Comparison of ENCODE assay signal across 21 cellular contexts in the genomic region with DNA sequence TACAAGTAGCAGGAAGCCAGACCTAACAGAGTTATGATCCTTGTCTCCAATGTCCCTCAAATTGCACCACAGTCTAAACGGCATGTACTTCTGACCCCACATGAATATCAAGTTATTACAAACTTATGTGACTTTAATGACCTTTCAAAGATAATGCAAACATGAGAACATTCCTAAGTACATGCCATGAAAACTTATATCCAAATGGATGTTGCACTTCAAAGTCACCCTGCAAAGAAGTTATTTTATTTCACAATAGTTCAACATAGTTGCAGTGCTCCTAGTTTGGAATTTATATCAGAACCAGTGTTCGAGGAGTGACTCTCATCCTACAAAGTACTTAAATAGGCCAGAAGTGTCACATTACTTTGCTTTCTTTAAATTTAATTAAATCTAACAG. TPM values are rescaled to one million over a fixed set of nuclear protein-coding genes. Genes with fewer than 3 reads are reported as not detected.
DNase-seq lines count a peak whose midpoint lies in the region; FAIRE-seq and TF ChIP-seq lines count a peak whose summit lies in the region.
"Had no signal": no experiment of that assay in that cellular context is flagged by ENCODE, and none has a peak within 500 bp of the region (broad histone marks: within the 10 kb centered on the region; RNA-seq: fewer than 3 reads in every experiment).

No MANE protein-coding gene starts in this region.

- H3K36me3 ChIP-seq in GM23248 (ENCODE audit: low read depth), result no peaks in the 10 kb centered on the region
- H3K36me3 ChIP-seq in astrocyte (ENCODE audit: insufficient read depth, low read length), result no peaks in the 10 kb centered on the region

- peak overlapping the region; percentile 13 for H3K4me2 ChIP-seq in GM23248 (ENCODE audit: unreplicated experiment)
- no peak overlapping the region for H3K4me2 ChIP-seq in astrocyte (ENCODE audit: low read length)
- H3K4me2 ChIP-seq: SK-N-SH had no signal

- no peaks in the 10 kb centered on the region for H3K27me3 Mint-ChIP-seq in astrocyte (ENCODE audit: low read depth, unreplicated experiment)
- H3K27me3 Mint-ChIP-seq in osteocyte (ENCODE audit: unreplicated experiment), result no peaks in the 10 kb centered on the region
- H3K27me3 Mint-ChIP-seq: CD4-positive, alpha-beta memory T cell had no signal

- H3K27ac Mint-ChIP-seq in astrocyte (ENCODE audit: unreplicated experiment) (no peak overlapping the region), osteocyte (ENCODE audit: unreplicated experiment) (peak overlapping the region; percentile 6)

- in situ Hi-C loops in GM23248 (cut with MboI), result no loop called here

- DNase-seq in GM23248 (peak; percentile 38), astrocyte (ENCODE audit: low read depth) (no peak), fibroblast of peridontal ligament (ENCODE audit: extremely low read depth) (peak; percentile 57), osteocyte (ENCODE audit: extremely low spot score, unreplicated experiment) (no peak), kidney tubule cell (ENCODE audit: low spot score) (no peak), NCI-H128 (lab: John Stamatoyannopoulos, UW; ENCODE audit: unreplicated experiment) (no peak), epidermal melanocyte (ENCODE audit: insufficient read length, low spot score) (no peak)
- DNase-seq in activated T-cell treated with anti-CD3 and anti-CD28 coated beads, Interleukin-2, amount 50 U/mL, for 1 hour, result no peak
- DNase-seq: CD4-positive, alpha-beta memory T cell; EL; GOT3; KBM-7; NCI-H1417 treated with DMSO at 0.1 percent for 48 hours; NCI-H187 treated with DMSO at 0.1 percent for 48 hours; NCI-H2227 treated with DMSO at 0.1 percent for 48 hours; NCI-H524 treated with DMSO at 0.1 percent for 48 hours; PC-3; RPMI8226; SHP77 treated with DMSO at 0.1 percent for 48 hours; SK-N-SH had no signal

- H3K79me2 ChIP-seq in GM23248 (ENCODE audit: insufficient read depth) (no peaks in the 10 kb centered on the region), astrocyte (ENCODE audit: insufficient read depth, low read length) (no peaks in the 10 kb centered on the region)

- WGBS in GM23248 (ENCODE audit: low coverage in 1 of 2, low lambda C conversion rate in 2 of 2, missing lambda C conversion rate in 2 of 2), 2 experiments, result 15 to 19% methylated on average over 2 of the region's 2 CpGs

- H3K9me2 ChIP-seq in GM23248 (ENCODE audit: insufficient read depth), result no peaks in the 10 kb centered on the region

- H2AFZ ChIP-seq in GM23248 (no peak overlapping the region), astrocyte (ENCODE audit: low read depth, low read length) (no peak overlapping the region)

- no peaks in the 10 kb centered on the region for H3K36me3 Mint-ChIP-seq in astrocyte (ENCODE audit: low read depth, unreplicated experiment)
- H3K36me3 Mint-ChIP-seq in osteocyte (ENCODE audit: unreplicated experiment), result no peaks in the 10 kb centered on the region
- H3K36me3 Mint-ChIP-seq: CD4-positive, alpha-beta memory T cell had no signal

- no peak overlapping the region for H3K4me3 ChIP-seq in GM23248
- no peak overlapping the region for H3K4me3 ChIP-seq in astrocyte (ENCODE audit: insufficient read depth, low read depth, low read length)

- TF ChIP-seq CTCF in astrocyte (IDR thresholded peaks at IDR 0.05; ENCODE audit: insufficient read depth, low read depth, low read length) (no peak), osteocyte (IDR thresholded peaks at IDR 0.05) (no peak)

- H3K4me3 Mint-ChIP-seq in astrocyte (ENCODE audit: unreplicated experiment) (no peak overlapping the region), osteocyte (ENCODE audit: unreplicated experiment) (no peak overlapping the region)
- H3K4me3 Mint-ChIP-seq: CD4-positive, alpha-beta memory T cell had no signal

- no peaks in the 10 kb centered on the region for H4K20me1 ChIP-seq in GM23248 (ENCODE audit: insufficient read depth)
- no peaks in the 10 kb centered on the region for H4K20me1 ChIP-seq in astrocyte (ENCODE audit: insufficient read depth, low read length)

- H3K27ac ChIP-seq in GM23248 (no peak overlapping the region), astrocyte (ENCODE audit: low read depth, low read length) (no peak overlapping the region)

- H3K9ac ChIP-seq in GM23248, result no peak overlapping the region
- H3K9ac ChIP-seq in astrocyte (ENCODE audit: low read length), result no peak overlapping the region
- H3K9ac ChIP-seq: SK-N-SH had no signal

- FAIRE-seq in astrocyte (lab: Jason Lieb, UNC), result peak; percentile 5
- FAIRE-seq: GM12891 had no signal

- H3K9me3 Mint-ChIP-seq in astrocyte (ENCODE audit: unreplicated experiment) (no peaks in the 10 kb centered on the region), osteocyte (ENCODE audit: unreplicated experiment) (no peaks in the 10 kb centered on the region)
- H3K9me3 Mint-ChIP-seq: CD4-positive, alpha-beta memory T cell had no signal

- H3F3A ChIP-seq in GM23248 (ENCODE audit: insufficient read depth), result peaks cover 12% of the 10 kb centered on the region

- H3K4me1 ChIP-seq in GM23248 (ENCODE audit: insufficient read depth) (peaks cover 31% of the 10 kb centered on the region), astrocyte (ENCODE audit: insufficient read depth, low read length) (peaks cover 5% of the 10 kb centered on the region)

- H3K27me3 ChIP-seq in GM23248 (replicated peaks; ENCODE audit: insufficient read depth) (no peaks in the 10 kb centered on the region), astrocyte (ENCODE audit: insufficient read depth, low read length) (no peaks in the 10 kb centered on the region)

- H3K9me3 ChIP-seq in GM23248 (ENCODE audit: low read depth) (no peaks in the 10 kb centered on the region), astrocyte (ENCODE audit: insufficient read depth, low read depth, low read length) (no peaks in the 10 kb centered on the region)
- H3K9me3 ChIP-seq: SK-N-SH had no signal

- H3K4me1 Mint-ChIP-seq in astrocyte (ENCODE audit: low read depth, unreplicated experiment) (peaks cover 18% of the 10 kb centered on the region), osteocyte (ENCODE audit: unreplicated experiment) (peaks cover 42% of the 10 kb centered on the region)

RNA-seq across cellular contexts. Expression of gene ITGA1, which starts 41.2 kb away (rescaled TPM):
- 18.4 and 18.6 TPM in 2 replicates for total RNA-seq in GM23248 (2014; rRNA removed; shearing (Covaris generic))
- polyA plus RNA-seq in GM23248 (2016; fragmentation: Nextera tagmentation; extraction: Ambion mirVana), result 8.1 and 8.9 TPM in 2 replicates
- 73.7 and 83.1 TPM in 2 replicates for total RNA-seq in astrocyte
- 143 and 150 TPM in 2 replicates for total RNA-seq in osteocyte

RNA-seq across cellular contexts. Expression of gene PELO, which starts 41.2 kb away (rescaled TPM):
- total RNA-seq in GM23248 (2014; rRNA removed; shearing (Covaris generic)), result 20.4 and 24.4 TPM in 2 replicates
- 25.0 and 25.2 TPM in 2 replicates for polyA plus RNA-seq in GM23248 (2016; fragmentation: Nextera tagmentation; extraction: Ambion mirVana)
- total RNA-seq in astrocyte (75.2 and 75.8 TPM in 2 replicates), osteocyte (82.4 and 83.7 TPM in 2 replicates)

Comparison
In these comparisons a context has a peak if more than half of its experiments do, and no peak if none do; other contexts are left out.
1. DNase-seq: peak in GM23248 (single experiment) and fibroblast of peridontal ligament (single experiment); none in astrocyte (single experiment), osteocyte (single experiment), kidney tubule cell (single experiment), NCI-H128 (single experiment), activated T-cell treated with anti-CD3 and anti-CD28 coated beads, Interleukin-2, amount 50 U/mL, for 1 hour (single experiment) and epidermal melanocyte (single experiment).